In the genomic region with DNA sequence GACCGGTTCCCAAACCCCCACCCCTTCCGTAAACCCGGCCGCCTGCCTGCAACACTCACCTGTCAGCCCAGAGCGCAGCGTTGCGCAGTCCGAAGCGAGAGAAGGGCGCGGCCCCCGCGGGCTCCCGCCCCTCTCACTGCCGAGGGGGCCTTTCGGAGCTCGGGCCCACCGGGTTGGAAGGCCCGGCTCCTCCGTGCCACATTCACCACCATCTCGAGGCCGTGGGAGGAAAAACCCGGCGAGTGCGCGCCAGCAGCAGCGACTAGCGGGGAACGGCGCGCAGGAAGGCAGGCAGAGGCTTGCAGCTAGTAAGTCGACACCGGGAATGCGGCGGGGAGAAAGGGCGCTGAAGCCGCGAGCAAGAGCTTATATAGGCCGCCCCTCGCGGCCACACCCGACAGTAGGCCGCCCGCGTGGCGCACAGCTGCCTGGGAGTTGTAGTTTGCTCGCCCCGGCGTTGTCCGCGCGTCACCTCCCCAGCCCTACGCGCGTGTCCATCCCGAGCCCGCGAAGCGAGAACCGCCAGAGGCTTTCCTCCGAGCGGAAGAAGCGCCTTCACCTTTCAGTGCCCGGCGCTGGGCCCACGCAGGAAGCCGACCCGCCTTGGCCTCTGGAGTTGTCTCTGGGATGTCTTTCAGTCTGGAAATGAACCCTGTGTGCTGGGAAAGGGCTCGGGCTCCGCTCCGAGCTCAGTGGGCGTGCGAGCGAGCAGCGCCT, we compare ENCODE assay signal across 8 cellular contexts. TPM values are rescaled to one million over a fixed set of nuclear protein-coding genes. Genes with fewer than 3 reads are reported as not detected.
DNase-seq lines count a peak whose midpoint lies in the region; ATAC-seq and TF ChIP-seq lines count a peak whose summit lies in the region.

No MANE protein-coding gene starts in this region.

- ATAC-seq in GM21447 (IDR thresholded peaks at IDR 0.05; ENCODE audit: unreplicated experiment): peak; percentile 66

- H4K20me1 ChIP-seq in OCI-LY3 (ENCODE audit: insufficient read depth, low read length): peaks cover 28% of the 10 kb centered on the region

- peaks cover 46% of the 10 kb centered on the region for H3K36me3 ChIP-seq in HUES64 (ENCODE audit: insufficient read depth, low read length)
- peaks cover 36% of the 10 kb centered on the region for H3K36me3 ChIP-seq in OCI-LY3 (replicated peaks; ENCODE audit: low read depth, low read length)
- no peaks in the 10 kb centered on the region for H3K36me3 ChIP-seq in mucosa of stomach (ENCODE audit: control insufficient read depth, insufficient read depth, low read length)

- peak overlapping the region; percentile 94 for H3K9ac ChIP-seq in HUES64 (ENCODE audit: low read depth, low read length)
- H3K9ac ChIP-seq in OCI-LY3 (ENCODE audit: low read length): peak overlapping the region; percentile 95
- H3K9ac ChIP-seq in mucosa of stomach (ENCODE audit: low read length): peak overlapping the region; percentile 89

- DNase-seq in DMS 273 treated with DMSO at 0.1 percent for 48 hours (lab: John Stamatoyannopoulos, UW): peak; percentile 86
- peak; percentile 87 for DNase-seq in activated T-cell treated with anti-CD3 and anti-CD28 coated beads for 4 hours
- DNase-seq in epithelial cell of prostate (ENCODE audit: low read depth, low spot score): peak; percentile 82
- peak; percentile 95 for DNase-seq in stimulated activated CD8-positive, alpha-beta memory T cell treated with anti-CD3 and anti-CD28 coated beads, Interleukin-4, amount 100 ng/mL, for 48 hours

- H3K79me2 ChIP-seq in OCI-LY3 (ENCODE audit: low read length): peaks cover 37% of the 10 kb centered on the region

- 0 out of 2 replicates have a peak overlapping the region, but pooled peaks have one; percentile 37 for H2AFZ ChIP-seq in OCI-LY3 (ENCODE audit: low read depth, low read length)

- H3K4me3 ChIP-seq in HUES64 (ENCODE audit: low read length) (peak overlapping the region; percentile 97), OCI-LY3 (ENCODE audit: low read length) (peak overlapping the region; percentile 91), mucosa of stomach (ENCODE audit: low read length) (peak overlapping the region; percentile 87)

- peaks cover 6% of the 10 kb centered on the region; the same call in 1 of the 2 replicates for H3K27me3 ChIP-seq in HUES64 (ENCODE audit: insufficient read depth, low read length)
- no peaks in the 10 kb centered on the region for H3K27me3 ChIP-seq in OCI-LY3 (ENCODE audit: low read depth, low read length)
- H3K27me3 ChIP-seq in mucosa of stomach (ENCODE audit: control insufficient read depth, insufficient read depth, low read length): no peaks in the 10 kb centered on the region

- H3K27ac ChIP-seq in HUES64 (ENCODE audit: low read depth, low read length): peak overlapping the region; percentile 78
- peak overlapping the region; percentile 76 for H3K27ac ChIP-seq in OCI-LY3 (ENCODE audit: low read length)
- H3K27ac ChIP-seq in epithelial cell of prostate: peak overlapping the region; percentile 88

- H3K4me2 ChIP-seq in OCI-LY3 (ENCODE audit: low read length): peak overlapping the region; percentile 97

- WGBS in HUES64: under 1% methylated on average over 75 of the region's 75 CpGs

- H3K4me1 ChIP-seq in HUES64 (ENCODE audit: insufficient read depth, low read length): peaks cover 5% of the 10 kb centered on the region; the same call in 1 of the 2 replicates
- H3K4me1 ChIP-seq in OCI-LY3 (ENCODE audit: low read length): peaks cover 30% of the 10 kb centered on the region
- peaks cover 15% of the 10 kb centered on the region for H3K4me1 ChIP-seq in mucosa of stomach (ENCODE audit: control insufficient read depth, insufficient read depth, low read length)

- TF ChIP-seq CTCF in OCI-LY3 (IDR thresholded peaks at IDR 0.05; ENCODE audit: low read depth, low read length): no peak

- no peaks in the 10 kb centered on the region for H3K9me3 ChIP-seq in HUES64 (ENCODE audit: insufficient read depth, low read depth, low read length)
- H3K9me3 ChIP-seq in OCI-LY3 (ENCODE audit: insufficient read depth, low read length): no peaks in the 10 kb centered on the region
- no peaks in the 10 kb centered on the region for H3K9me3 ChIP-seq in mucosa of stomach (ENCODE audit: control insufficient read depth, low read length)

RNA-seq across cellular contexts. Expression of gene RAB42, which starts 10.4 kb away (rescaled TPM):
- 5.9 TPM for polyA plus RNA-seq in HUES64 (2013, experiment 1 of 2)
- polyA plus RNA-seq in HUES64 (2013, experiment 2 of 2): 7.2 TPM

RNA-seq across cellular contexts. Expression of gene TRNAU1AP, which starts 28.8 kb away (rescaled TPM):
- polyA plus RNA-seq in HUES64 (2013, experiment 1 of 2): 23.9 TPM
- polyA plus RNA-seq in HUES64 (2013, experiment 2 of 2): 22.3 TPM

Comparison
In these comparisons a context has a peak if more than half of its experiments do, and no peak if none do; other contexts are left out.
1. Peak in every context shown above with its lines: DNase-seq, ATAC-seq, H3K4me3 ChIP-seq and H3K27ac ChIP-seq.